Comparison of ENCODE assay signal across 9 cellular contexts in the genomic region with DNA sequence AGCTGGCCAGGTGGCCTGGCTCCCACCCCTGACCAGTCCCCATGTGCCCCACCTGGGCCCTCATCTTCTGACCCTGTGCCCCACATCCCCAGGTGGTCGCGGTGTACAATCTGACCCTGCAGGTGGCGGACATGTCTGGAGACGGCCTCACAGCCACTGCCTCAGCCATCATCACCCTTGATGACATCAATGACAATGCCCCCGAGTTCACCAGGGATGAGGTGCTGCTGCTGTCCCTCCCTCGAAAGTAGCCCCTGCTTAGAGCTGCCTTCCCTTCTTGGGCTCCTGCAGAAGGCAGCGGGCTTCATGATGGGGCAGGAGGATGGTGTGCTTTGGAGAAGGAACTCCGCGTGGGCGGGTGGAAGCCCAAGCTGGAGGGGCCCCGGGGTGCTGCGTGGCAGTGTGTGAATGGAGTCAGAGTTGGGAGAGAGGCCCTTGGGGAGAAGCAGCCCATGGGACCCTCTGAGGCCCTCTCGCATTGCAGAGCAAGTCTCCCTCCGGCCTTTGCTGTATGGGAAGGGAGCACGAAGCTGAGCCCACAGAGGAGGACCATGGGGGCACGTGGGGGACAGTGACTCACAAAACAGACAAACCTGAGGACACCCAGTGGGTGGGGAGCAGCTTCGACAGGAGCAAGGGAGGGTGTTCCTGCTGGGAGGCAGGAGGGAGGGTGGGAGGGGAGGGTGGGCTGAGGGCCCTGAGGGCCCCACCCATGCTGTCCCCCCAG. TPM values are rescaled to one million over a fixed set of nuclear protein-coding genes. Genes with fewer than 3 reads are reported as not detected.
DNase-seq lines count a peak whose midpoint lies in the region; ATAC-seq and TF ChIP-seq lines count a peak whose summit lies in the region.
"Had no signal": no experiment of that assay in that cellular context is flagged by ENCODE, and none has a peak within 500 bp of the region (broad histone marks: within the 10 kb centered on the region; RNA-seq: fewer than 3 reads in every experiment).

No MANE protein-coding gene starts in this region.

- no peaks in the 10 kb centered on the region for H3K36me3 Mint-ChIP-seq in activated naive CD8-positive, alpha-beta T cell treated with anti-CD3 and anti-CD28 coated beads, Interleukin-2, amount 10 ng/mL, durations not matched to agents 7 days and 5 days
- H3K36me3 Mint-ChIP-seq in natural killer cell, result no peaks in the 10 kb centered on the region

- ATAC-seq in activated naive CD8-positive, alpha-beta T cell treated with anti-CD3 and anti-CD28 coated beads, Interleukin-2, amount 10 ng/mL, durations not matched to agents 7 days and 5 days (ENCODE audit: low read depth), result peak; percentile 51
- ATAC-seq in natural killer cell, result peak; percentile 61 to 73 (median 64)
- ATAC-seq in GM21825 (IDR thresholded peaks at IDR 0.05; ENCODE audit: unreplicated experiment), result no peak

- H3K9me3 Mint-ChIP-seq in activated naive CD8-positive, alpha-beta T cell treated with anti-CD3 and anti-CD28 coated beads, Interleukin-2, amount 10 ng/mL, durations not matched to agents 7 days and 5 days, result no peaks in the 10 kb centered on the region
- no peaks in the 10 kb centered on the region for H3K9me3 Mint-ChIP-seq in natural killer cell

- in situ Hi-C loops in KBM-7 (cut with MboI; ENCODE audit: low pct_unique_long_range_greater_than_20kb, low sequenced_read_pairs), result no loop called here

- intact Hi-C loops in natural killer cell (cut with micrococcal nuclease), result no loop called here

- no peak overlapping the region for H3K4me3 Mint-ChIP-seq in activated naive CD8-positive, alpha-beta T cell treated with anti-CD3 and anti-CD28 coated beads, Interleukin-2, amount 10 ng/mL, durations not matched to agents 7 days and 5 days
- H3K4me3 Mint-ChIP-seq in natural killer cell, result no peak overlapping the region

- TF ChIP-seq CTCF in natural killer cell (IDR thresholded peaks at IDR 0.05), result no peak

- POLR2A ChIA-PET in activated naive CD8-positive, alpha-beta T cell treated with anti-CD3 and anti-CD28 coated beads, Interleukin-2, amount 10 ng/mL, durations not matched to agents 7 days and 5 days (lab: Charles Lee), result no interaction called here

- peaks cover 3% of the 10 kb centered on the region for H3K27me3 Mint-ChIP-seq in activated naive CD8-positive, alpha-beta T cell treated with anti-CD3 and anti-CD28 coated beads, Interleukin-2, amount 10 ng/mL, durations not matched to agents 7 days and 5 days
- no peaks in the 10 kb centered on the region for H3K27me3 Mint-ChIP-seq in natural killer cell (ENCODE audit: low read depth in 2 of 2)

- H3K4me1 Mint-ChIP-seq in activated naive CD8-positive, alpha-beta T cell treated with anti-CD3 and anti-CD28 coated beads, Interleukin-2, amount 10 ng/mL, durations not matched to agents 7 days and 5 days, result peaks cover 1% of the 10 kb centered on the region
- H3K4me1 Mint-ChIP-seq in natural killer cell, result peaks cover 0 to 11% of the 10 kb centered on the region in 2 donors

- peak overlapping the region; percentile 42 for H3K27ac Mint-ChIP-seq in activated naive CD8-positive, alpha-beta T cell treated with anti-CD3 and anti-CD28 coated beads, Interleukin-2, amount 10 ng/mL, durations not matched to agents 7 days and 5 days
- peak overlapping the region; percentile 60 to 88 for H3K27ac Mint-ChIP-seq in natural killer cell

- peak; percentile 47 for DNase-seq in EH (ENCODE audit: low read depth)
- peak; percentile 51 for DNase-seq in KBM-7
- DNase-seq in activated naive CD8-positive, alpha-beta T cell treated with anti-CD3 and anti-CD28 coated beads, Interleukin-2, amount 10 ng/mL, durations not matched to agents 7 days and 5 days, result peak; percentile 63
- DNase-seq in natural killer cell, result no peak
- DNase-seq in T-helper 9 cell, result no peak
- DNase-seq in DMS153 treated with DMSO at 0.1 percent for 48 hours (lab: John Stamatoyannopoulos, UW; ENCODE audit: unreplicated experiment), result no peak
- DNase-seq: brain microvascular endothelial cell, SHP77 had no signal

RNA-seq across cellular contexts. Expression of a gene that starts 12.8 kb away (rescaled TPM):
- under 1 TPM; 0.25 to 0.34 TPM for total RNA-seq in activated naive CD8-positive, alpha-beta T cell treated with anti-CD3 and anti-CD28 coated beads, Interleukin-2, amount 10 ng/mL, durations not matched to agents 7 days and 5 days
- total RNA-seq in natural killer cell, result under 1 TPM in 1 of 3 donors, not detected in 2; 0.75 TPM

RNA-seq across cellular contexts. Expression of a gene that starts 16.0 kb away (rescaled TPM):
- not detected for total RNA-seq in activated naive CD8-positive, alpha-beta T cell treated with anti-CD3 and anti-CD28 coated beads, Interleukin-2, amount 10 ng/mL, durations not matched to agents 7 days and 5 days
- total RNA-seq in natural killer cell, result under 1 TPM in 1 of 3 donors, not detected in 2; 0.20 TPM

RNA-seq across cellular contexts. Expression of a gene that starts 30.0 kb away (rescaled TPM):
- 10 to 100 TPM in 1 of 2 experiments, 1 to 10 TPM in 1; 9.0 to 10.4 TPM for total RNA-seq in activated naive CD8-positive, alpha-beta T cell treated with anti-CD3 and anti-CD28 coated beads, Interleukin-2, amount 10 ng/mL, durations not matched to agents 7 days and 5 days
- total RNA-seq in natural killer cell, result 10 to 100 TPM in 2 of 3 donors, 1 to 10 TPM in 1; 7.0 to 14.1 (median 11.8) TPM

Comparison
In these comparisons a context has a peak if more than half of its experiments do, and no peak if none do; other contexts are left out.
1. DNase-seq: peak in EH (single experiment), KBM-7 (single experiment) and activated naive CD8-positive, alpha-beta T cell treated with anti-CD3 and anti-CD28 coated beads, Interleukin-2, amount 10 ng/mL, durations not matched to agents 7 days and 5 days (single experiment); none in natural killer cell (single experiment), T-helper 9 cell (single experiment) and DMS153 treated with DMSO at 0.1 percent for 48 hours (single experiment).